In the genomic region with DNA sequence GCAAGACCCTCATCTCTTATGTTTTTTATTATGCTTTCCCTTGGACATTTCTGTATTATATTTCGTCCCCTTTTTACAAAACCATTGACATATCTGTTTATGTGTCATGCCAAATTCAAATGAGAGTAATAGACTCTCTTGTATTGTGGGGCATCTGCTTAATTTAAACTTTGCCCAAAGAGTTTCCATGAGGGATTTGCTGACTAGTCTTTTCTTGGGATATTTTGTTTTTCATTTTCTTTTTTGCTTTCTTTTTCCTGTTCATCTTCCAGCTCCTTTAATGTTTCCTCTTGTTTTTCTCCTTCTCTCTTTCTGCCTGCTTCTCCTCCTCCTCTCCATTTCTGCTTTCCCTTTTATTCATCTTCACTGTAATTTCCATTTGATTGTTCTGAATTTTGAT, we compare ENCODE assay signal across 26 cellular contexts.
"Had no signal": no experiment of that assay in that cellular context is flagged by ENCODE, and none has a peak within 500 bp of the region (broad histone marks: within the 10 kb centered on the region; RNA-seq: fewer than 3 reads in every experiment).

No MANE protein-coding gene starts in this region.

- H3K79me2 ChIP-seq: parathyroid adenoma had no signal

- FAIRE-seq: urothelium cell line had no signal

- H3K36me3 ChIP-seq: neural progenitor cell, ovary, thyroid gland, upper lobe of left lung, vagina had no signal

- H3K27me3 ChIP-seq: neural progenitor cell, ovary, spleen, stomach, thyroid gland, tibial nerve, upper lobe of left lung, vagina had no signal

- H3K4me1 ChIP-seq: neural progenitor cell, parathyroid adenoma, psoas muscle, spleen, stomach, thyroid gland, tibial nerve, upper lobe of left lung, vagina had no signal

- ATAC-seq: naive thymus-derived CD4-positive, alpha-beta T cell; natural killer cell; psoas muscle; right cardiac atrium; sciatic nerve; stimulated activated effector memory CD8-positive, alpha-beta T cell treated with anti-CD3 and anti-CD28 coated beads, Interleukin-12 subunit alpha, Interleukin-12 subunit beta, amount 100 ng/mL, for 72 hours; stimulated activated naive B cell treated with anti-CD40 and anti-IgM and Interleukin-4, amounts not matched to agents 10 μg/mL and 1 μg/mL and 100 μg/mL, for 72 hours had no signal

- H3K27ac ChIP-seq: neural progenitor cell, ovary, parathyroid adenoma, psoas muscle, skin epidermis, spleen, stomach, thoracic aorta, thyroid gland, tibial nerve, upper lobe of left lung, vagina had no signal

- H2AFZ ChIP-seq: neural progenitor cell, parathyroid adenoma had no signal

- H3K9ac ChIP-seq: neural progenitor cell, parathyroid adenoma had no signal

- DNase-seq: naive thymus-derived CD4-positive, alpha-beta T cell; natural killer cell; occipital lobe; ovary; posterior cingulate gyrus; psoas muscle; right cardiac atrium; spleen; stimulated activated CD4-positive, alpha-beta T cell treated with anti-CD3 and anti-CD28 coated beads, Interleukin-12 subunit alpha, Interleukin-12 subunit beta, amount 100 ng/mL, for 4 hours; stimulated activated CD4-positive, alpha-beta T cell treated with anti-CD3 and anti-CD28 coated beads, Interleukin-1b, Interleukin-23, amount 100 ng/mL, for 48 hours; stimulated activated CD4-positive, alpha-beta T cell treated with anti-CD3 and anti-CD28 coated beads, Interleukin-4, amount 100 ng/mL, for 1 hour; stimulated activated naive B cell treated with anti-CD40 and anti-IgM and Interleukin-4, amounts not matched to agents 10 μg/mL and 1 μg/mL and 100 μg/mL, for 72 hours; stimulated activated naive CD4-positive, alpha-beta T cell treated with Interleukin-2 at 50 U/mL for 16 hours; stomach; thyroid gland; upper lobe of left lung had no signal

- H3K4me3 ChIP-seq: neural progenitor cell, ovary, psoas muscle, skin epidermis, smooth muscle cell, spleen, stomach, thoracic aorta, thyroid gland, tibial nerve, upper lobe of left lung, vagina had no signal

- H3K4me2 ChIP-seq: neural progenitor cell, smooth muscle cell had no signal

- H3K9me3 ChIP-seq: psoas muscle, thyroid gland, vagina had no signal
